1 cellular context compared by ENCODE assay signal in the genomic region with DNA sequence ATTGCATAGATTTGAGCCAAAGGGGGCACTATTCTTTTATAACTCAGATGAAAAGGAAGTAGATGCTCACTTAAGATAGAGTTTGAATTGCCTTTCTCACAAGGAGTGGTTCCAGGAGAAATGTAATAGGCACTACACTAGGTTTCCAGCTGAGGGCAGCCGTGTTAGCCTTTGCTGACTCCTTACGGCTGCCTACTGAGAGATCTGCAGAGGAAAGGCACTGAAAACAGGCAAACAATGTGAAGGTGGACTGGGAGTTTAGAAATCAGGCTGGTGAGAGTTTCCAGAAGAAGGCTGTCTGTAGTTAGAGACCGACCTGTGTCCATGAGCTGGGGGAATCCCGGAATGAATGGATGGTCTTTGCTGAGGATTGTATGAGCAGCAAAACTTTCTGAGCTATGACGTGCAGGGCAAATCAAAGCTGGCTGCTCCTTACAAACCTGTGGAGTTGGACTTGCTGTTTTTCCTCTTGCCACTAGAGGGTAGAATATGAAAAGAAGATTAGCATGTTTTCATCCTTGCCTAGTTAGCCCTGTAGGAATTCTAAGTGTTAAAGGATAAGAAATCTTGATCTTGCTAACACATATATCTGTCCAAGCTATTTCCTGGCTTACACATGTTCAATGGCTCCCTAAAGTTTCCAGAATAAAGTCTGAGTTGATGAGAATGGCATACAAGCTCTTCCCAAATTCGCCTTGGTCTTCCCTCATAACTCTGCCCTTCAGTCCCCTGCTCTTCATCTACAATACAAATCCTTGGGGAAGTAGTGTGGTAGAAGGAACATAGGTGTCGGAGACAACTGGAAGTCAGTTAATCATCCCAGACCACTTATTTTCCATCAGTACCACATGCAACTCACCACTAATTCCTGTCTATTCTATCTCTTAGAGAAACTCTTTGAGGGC.
TF ChIP-seq lines count a peak whose summit lies in the region.

No MANE protein-coding gene starts in this region.

TF ChIP-seq in K562, 482 proteins besides CTCF, POLR2A, EP300 and RAD21 (continued from another document):
- TF ChIP-seq, protein P1, sequence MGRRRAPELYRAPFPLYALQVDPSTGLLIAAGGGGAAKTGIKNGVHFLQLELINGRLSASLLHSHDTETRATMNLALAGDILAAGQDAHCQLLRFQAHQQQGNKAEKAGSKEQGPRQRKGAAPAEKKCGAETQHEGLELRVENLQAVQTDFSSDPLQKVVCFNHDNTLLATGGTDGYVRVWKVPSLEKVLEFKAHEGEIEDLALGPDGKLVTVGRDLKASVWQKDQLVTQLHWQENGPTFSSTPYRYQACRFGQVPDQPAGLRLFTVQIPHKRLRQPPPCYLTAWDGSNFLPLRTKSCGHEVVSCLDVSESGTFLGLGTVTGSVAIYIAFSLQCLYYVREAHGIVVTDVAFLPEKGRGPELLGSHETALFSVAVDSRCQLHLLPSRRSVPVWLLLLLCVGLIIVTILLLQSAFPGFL (CRISPR knock-in tag; IDR thresholded peaks at IDR 0.05) = no peak
- TF ChIP-seq ILK (tag; IDR thresholded peaks at IDR 0.05; ENCODE audit: borderline replicate concordance, low read depth) (no peak), JUND (IDR thresholded peaks at IDR 0.05; ENCODE audit: borderline replicate concordance, low read depth, low read length) (no peak; the same call in 1 of the 2 replicates), JUND (tag; IDR thresholded peaks at IDR 0.05; ENCODE audit: borderline replicate concordance, low read depth, low read length) (peak; percentile 9; the same call in 1 of the 3 replicates), HMBOX1 (IDR thresholded peaks at IDR 0.05) (peak; percentile 33; the same call in 1 of the 2 replicates), PHF21A (IDR thresholded peaks at IDR 0.05; ENCODE audit: borderline replicate concordance, low read depth) (peak; percentile 64; the same call in 1 of the 2 replicates), ATF3 (IDR thresholded peaks at IDR 0.05) (no peak), ATF3 (CRISPR knock-in tag; conservative IDR thresholded peaks at IDR 0.05) (no peak), CC2D1A (IDR thresholded peaks at IDR 0.05) (peak; percentile 40; the same call in 1 of the 2 replicates), SMC3 (conservative IDR thresholded peaks at IDR 0.05; ENCODE audit: insufficient read depth, low read depth, low read length) (peak; percentile 20; the same call in 1 of the 2 replicates), NRF1 (conservative IDR thresholded peaks at IDR 0.05 in 1 of 2, IDR thresholded peaks at IDR 0.05 in 1 of 2) (peak in 1 of 2 experiments; percentile 13; a peak in 1 of 4 replicates), CTBP1 (IDR thresholded peaks at IDR 0.05; ENCODE audit: borderline replicate concordance) (peak; percentile 43; the same call in 1 of the 2 replicates), ATF7 (IDR thresholded peaks at IDR 0.05) (peak; percentile 54; the same call in 1 of the 2 replicates), MIER1 (IDR thresholded peaks at IDR 0.05; ENCODE audit: low read depth) (no peak)
- TF ChIP-seq, protein P2, sequence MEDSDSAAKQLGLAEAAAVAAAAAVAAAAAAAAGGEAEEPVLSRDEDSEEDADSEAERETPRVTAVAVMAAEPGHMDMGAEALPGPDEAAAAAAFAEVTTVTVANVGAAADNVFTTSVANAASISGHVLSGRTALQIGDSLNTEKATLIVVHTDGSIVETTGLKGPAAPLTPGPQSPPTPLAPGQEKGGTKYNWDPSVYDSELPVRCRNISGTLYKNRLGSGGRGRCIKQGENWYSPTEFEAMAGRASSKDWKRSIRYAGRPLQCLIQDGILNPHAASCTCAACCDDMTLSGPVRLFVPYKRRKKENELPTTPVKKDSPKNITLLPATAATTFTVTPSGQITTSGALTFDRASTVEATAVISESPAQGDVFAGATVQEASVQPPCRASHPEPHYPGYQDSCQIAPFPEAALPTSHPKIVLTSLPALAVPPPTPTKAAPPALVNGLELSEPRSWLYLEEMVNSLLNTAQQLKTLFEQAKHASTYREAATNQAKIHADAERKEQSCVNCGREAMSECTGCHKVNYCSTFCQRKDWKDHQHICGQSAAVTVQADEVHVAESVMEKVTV (CRISPR knock-in tag; IDR thresholded peaks at IDR 0.05) = 0 out of 2 replicates have a peak, but pooled peaks have one; percentile 5
